ENCODE assay signal across 11 cellular contexts in the genomic region with DNA sequence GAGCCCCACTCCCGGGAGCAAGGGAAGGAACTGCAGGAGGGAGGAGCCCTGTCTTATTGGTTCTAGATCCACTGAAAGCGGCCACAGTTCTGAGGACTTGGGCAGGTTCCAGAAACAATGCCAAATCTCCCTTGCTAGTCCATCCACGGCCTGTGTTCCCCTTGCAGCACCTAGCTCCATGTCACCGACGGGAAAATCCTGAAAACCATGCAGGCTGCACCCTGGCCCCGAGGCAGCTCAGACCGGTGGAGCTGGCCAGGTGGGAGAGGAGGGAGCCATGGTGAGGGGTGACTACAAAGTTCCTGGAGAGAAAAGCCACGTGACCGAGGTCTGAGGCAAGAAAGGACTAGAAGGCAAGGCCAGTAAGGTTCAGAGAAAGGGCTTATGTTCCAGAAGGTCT. TPM values are rescaled to one million over a fixed set of nuclear protein-coding genes. Genes with fewer than 3 reads are reported as not detected.
DNase-seq lines count a peak whose midpoint lies in the region; ATAC-seq and TF ChIP-seq lines count a peak whose summit lies in the region.
"Had no signal": no experiment of that assay in that cellular context is flagged by ENCODE, and none has a peak within 500 bp of the region (broad histone marks: within the 10 kb centered on the region; RNA-seq: fewer than 3 reads in every experiment).

No MANE protein-coding gene starts in this region.

- peak; percentile 12 for TF ChIP-seq POLR2A in GM15510 (IDR thresholded peaks at IDR 0.05; ENCODE audit: borderline replicate concordance, extremely low read depth, insufficient read length)

- no peaks in the 10 kb centered on the region for H3K36me3 ChIP-seq in smooth muscle cell (ENCODE audit: low read depth)

- peak overlapping the region; percentile 78 for H3K27ac ChIP-seq in smooth muscle cell (ENCODE audit: low read depth)

- DNase-seq in cerebellar cortex (ENCODE audit: low spot score), result peak; percentile 67
- peak; percentile 50 for DNase-seq in left lobe of liver (ENCODE audit: low spot score)
- DNase-seq in smooth muscle cell (lab: John Stamatoyannopoulos, UW; ENCODE audit: unreplicated experiment), result no peak
- DNase-seq in DMS153 treated with DMSO at 0.1 percent for 48 hours (lab: John Stamatoyannopoulos, UW; ENCODE audit: unreplicated experiment), result no peak
- no peak for DNase-seq in NCI-H82 treated with DMSO at 0.1 percent for 48 hours (lab: John Stamatoyannopoulos, UW; ENCODE audit: unreplicated experiment)
- DNase-seq in NCI-H146 treated with DMSO at 0.1 percent for 48 hours (lab: John Stamatoyannopoulos, UW; ENCODE audit: unreplicated experiment), result no peak
- DNase-seq in NAMALWA (ENCODE audit: low spot score), result no peak
- DNase-seq: activated T-cell treated with anti-CD3 and anti-CD28 coated beads, Interleukin-2, amount 50 U/mL, for 4 hours; dermis blood vessel endothelial cell; GDM1 had no signal

- H4K20me1 ChIP-seq in smooth muscle cell (ENCODE audit: low read depth), result no peaks in the 10 kb centered on the region

- H3K27me3 ChIP-seq in smooth muscle cell (ENCODE audit: low read depth), result no peaks in the 10 kb centered on the region

- no peak overlapping the region for H2AFZ ChIP-seq in smooth muscle cell (ENCODE audit: low read depth)

- no peaks in the 10 kb centered on the region for H3K9me3 ChIP-seq in smooth muscle cell (replicated peaks; ENCODE audit: low read depth)

- TF ChIP-seq CTCF in smooth muscle cell (IDR thresholded peaks at IDR 0.05; ENCODE audit: borderline replicate concordance, insufficient read depth, poor library complexity, severe bottlenecking), result no peak

- peak overlapping the region; percentile 44 for H3K9ac ChIP-seq in smooth muscle cell (ENCODE audit: low read depth)

- H3K4me1 ChIP-seq in smooth muscle cell (ENCODE audit: low read depth), result peaks cover 6% of the 10 kb centered on the region

- 91% methylated on average over 9 of the region's 9 CpGs for WGBS in smooth muscle cell (ENCODE audit: low lambda C conversion rate)

- no peaks in the 10 kb centered on the region for H3F3A ChIP-seq in smooth muscle cell (ENCODE audit: low read depth)

- H3K79me2 ChIP-seq in smooth muscle cell (ENCODE audit: low read depth), result no peaks in the 10 kb centered on the region

- no peak overlapping the region for H3K4me2 ChIP-seq in smooth muscle cell

- ATAC-seq in left lobe of liver, result peak; percentile 4
- ATAC-seq: activated T-cell treated with anti-CD3 and anti-CD28 coated beads, Interleukin-2, amount 50 U/mL, for 4 hours had no signal

- no peak overlapping the region for H3K4me3 ChIP-seq in smooth muscle cell

RNA-seq across cellular contexts. Expression of a gene that starts 5.5 kb away (rescaled TPM):
- total RNA-seq in left lobe of liver (139 TPM), smooth muscle cell (4.4 and 13.6 TPM in 2 replicates)
- polyA plus RNA-seq in smooth muscle cell, result 22.5 and 37.3 TPM in 2 replicates

Comparison
In these comparisons a context has a peak if more than half of its experiments do, and no peak if none do; other contexts are left out.
1. DNase-seq: peak in cerebellar cortex (single experiment) and left lobe of liver (single experiment); none in smooth muscle cell (single experiment), DMS153 treated with DMSO at 0.1 percent for 48 hours (single experiment), NCI-H82 treated with DMSO at 0.1 percent for 48 hours (single experiment), NCI-H146 treated with DMSO at 0.1 percent for 48 hours (single experiment) and NAMALWA (single experiment).